9 cellular contexts compared by ENCODE assay signal in genomic region chr12:132492522-132492921, GRCh38. TPM values are rescaled to one million over a fixed set of nuclear protein-coding genes. Genes with fewer than 3 reads are reported as not detected.
DNase-seq lines count a peak whose midpoint lies in the region; ATAC-seq and TF ChIP-seq lines count a peak whose summit lies in the region.
"Had no signal": no experiment of that assay in that cellular context is flagged by ENCODE, and none has a peak within 500 bp of the region (broad histone marks: within the 10 kb centered on the region; RNA-seq: fewer than 3 reads in every experiment).

No MANE protein-coding gene starts in this region.

- TF ChIP-seq CTCF in Calu3 (IDR thresholded peaks at IDR 0.05; ENCODE audit: unreplicated experiment) = no peak
- TF ChIP-seq CTCF in natural killer cell (IDR thresholded peaks at IDR 0.05) = no peak

- DNase-seq in Calu3 (no peak), natural killer cell (no peak), NCI-H187 (lab: John Stamatoyannopoulos, UW) (no peak), DMS79 (lab: John Stamatoyannopoulos, UW) (no peak), HuH-7.5 (ENCODE audit: low spot score) (no peak)
- DNase-seq: NK-92 treated with Interleukin-12 subunit alpha and Interleukin-12 subunit beta, amount 100 ng/mL, for 24 hours had no signal

- H3K4me1 Mint-ChIP-seq in Calu3 (ENCODE audit: low read depth, unreplicated experiment) (peaks cover 58% of the 10 kb centered on the region), natural killer cell (peaks cover 58 to 70% of the 10 kb centered on the region in 2 donors)
- peaks cover 11% of the 10 kb centered on the region for H3K4me1 Mint-ChIP-seq in activated T-helper 17 cell treated with anti-CD3 and anti-CD28 coated beads, Interleukin-2, amount 50 U/mL, for 72 hours

- H3K27me3 Mint-ChIP-seq in Calu3 (ENCODE audit: unreplicated experiment) (peaks cover 19% of the 10 kb centered on the region), natural killer cell (ENCODE audit: low read depth in 2 of 2) (no peaks in the 10 kb centered on the region)
- no peaks in the 10 kb centered on the region for H3K27me3 Mint-ChIP-seq in activated T-helper 17 cell treated with anti-CD3 and anti-CD28 coated beads, Interleukin-2, amount 50 U/mL, for 72 hours

- peak overlapping the region; percentile 76 for H3K4me3 Mint-ChIP-seq in Calu3 (ENCODE audit: low read depth, unreplicated experiment)
- peak overlapping the region; percentile 82 for H3K4me3 Mint-ChIP-seq in activated T-helper 17 cell treated with anti-CD3 and anti-CD28 coated beads, Interleukin-2, amount 50 U/mL, for 72 hours
- H3K4me3 Mint-ChIP-seq in natural killer cell = peak overlapping the region; percentile 87

- H3K9me3 Mint-ChIP-seq in Calu3 (ENCODE audit: low read depth, unreplicated experiment) (no peaks in the 10 kb centered on the region), natural killer cell (no peaks in the 10 kb centered on the region)
- H3K9me3 Mint-ChIP-seq in activated T-helper 17 cell treated with anti-CD3 and anti-CD28 coated beads, Interleukin-2, amount 50 U/mL, for 72 hours = no peaks in the 10 kb centered on the region

- H3K36me3 Mint-ChIP-seq in Calu3 (ENCODE audit: insufficient read depth, unreplicated experiment) = peaks cover 48% of the 10 kb centered on the region
- peaks cover 16% of the 10 kb centered on the region for H3K36me3 Mint-ChIP-seq in activated T-helper 17 cell treated with anti-CD3 and anti-CD28 coated beads, Interleukin-2, amount 50 U/mL, for 72 hours (ENCODE audit: low read depth)
- H3K36me3 Mint-ChIP-seq in natural killer cell = no peaks in the 10 kb centered on the region

- no peak overlapping the region for H3K27ac Mint-ChIP-seq in Calu3 (ENCODE audit: unreplicated experiment)
- peak overlapping the region; percentile 87 for H3K27ac Mint-ChIP-seq in activated T-helper 17 cell treated with anti-CD3 and anti-CD28 coated beads, Interleukin-2, amount 50 U/mL, for 72 hours
- H3K27ac Mint-ChIP-seq in natural killer cell = peak overlapping the region; percentile 39 to 78

- ATAC-seq in GM21528 (IDR thresholded peaks at IDR 0.05; ENCODE audit: low FRiP score, unreplicated experiment) (peak; percentile 33), natural killer cell (no peak), GM21423 (IDR thresholded peaks at IDR 0.05; ENCODE audit: unreplicated experiment) (no peak)
- no peak for ATAC-seq in activated T-helper 17 cell treated with anti-CD3 and anti-CD28 coated beads, Interleukin-2, amount 50 U/mL, for 72 hours (replicated peaks)

- intact Hi-C loops in Calu3 (cut with micrococcal nuclease; ENCODE audit: unreplicated experiment) (loop anchor here (2.0 kb wide), 1 partner anchor 68 kb away; no protein-coding TSS in a partner anchor), natural killer cell (cut with micrococcal nuclease) (no loop called here)

- CTCF ChIA-PET in Calu3 (lab: Charles Lee) = no interaction called here

- BruUV-seq in Calu3 (replicated peaks; lab: Mats Ljungman, UMichigan) = no TSS peak

RNA-seq across cellular contexts. Expression of gene FBRSL1, which starts 2.6 kb away (rescaled TPM):
- total RNA-seq in Calu3 (2022) (118 and 119 TPM in 2 replicates), natural killer cell (10 to 100 TPM; 67.5 to 78.0 (median 76.2) TPM)
- 10 to 100 TPM; 34.7 to 38.7 TPM for total RNA-seq in activated T-helper 17 cell treated with anti-CD3 and anti-CD28 coated beads, Interleukin-2, amount 50 U/mL, for 72 hours
